In genomic region chr7:47807126-47807525, GRCh38 we compare ENCODE assay signal across 13 cellular contexts.
A peak's percentile ranks its signal among the peaks of the same experiment; 100 is the strongest.
DNase-seq lines count a peak whose midpoint lies in the region; ATAC-seq and TF ChIP-seq lines count a peak whose summit lies in the region.
"Had no signal": no experiment of that assay in that cellular context is flagged by ENCODE, and none has a peak within 500 bp of the region (broad histone marks: within the 10 kb centered on the region; RNA-seq: fewer than 3 reads in every experiment).

No MANE protein-coding gene starts in this region.

- H3K4me3 Mint-ChIP-seq in progenitor cell of endocrine pancreas (ENCODE audit: low read depth), result no peak overlapping the region
- H3K4me3 Mint-ChIP-seq: activated T-cell treated with anti-CD3 and anti-CD28 coated beads, Interleukin-2, amount 50 U/mL, for 72 hours had no signal

- H3K27me3 ChIP-seq in testis (no peaks in the 10 kb centered on the region), PC-3 (ENCODE audit: low read length) (no peaks in the 10 kb centered on the region)
- H3K27me3 ChIP-seq: colonic mucosa, stomach had no signal

- DNase-seq in Kasumi-1 (lab: John Stamatoyannopoulos, UW) (peak; percentile 54 to 57), dermis blood vessel endothelial cell (peak; percentile 57), lung microvascular endothelial cell (ENCODE audit: low read depth in 2 of 2) (peak; percentile 24 to 57), testis (no peak), progenitor cell of endocrine pancreas (ENCODE audit: low spot score, unreplicated experiment) (no peak), PC-3 (no peak)
- DNase-seq: activated CD4-positive, alpha-beta T cell treated with anti-CD3 and anti-CD28 coated beads, Interleukin-2, amount 50 U/mL, for 48 hours; activated T-cell treated with anti-CD3 and anti-CD28 coated beads, Interleukin-2, amount 50 U/mL, for 72 hours; colonic mucosa; NCI-H2081; NCI-H82; stomach had no signal

- TF ChIP-seq POLR2A in testis (IDR thresholded peaks at IDR 0.05), result no peak

- ATAC-seq in GM18868 (IDR thresholded peaks at IDR 0.05; ENCODE audit: unreplicated experiment) (no peak), PC-3 (no peak)
- ATAC-seq: activated T-cell treated with anti-CD3 and anti-CD28 coated beads, Interleukin-2, amount 50 U/mL, for 72 hours had no signal

- BruUV-seq in PC-3 (replicated peaks; lab: Mats Ljungman, UMichigan), result no TSS peak

- CTCF ChIA-PET in PC-3 (lab: Charles Lee), result no interaction called here

- no peaks in the 10 kb centered on the region for H3K79me2 ChIP-seq in PC-3 (ENCODE audit: low read length)

- H3K4me3 ChIP-seq in testis, result no peak overlapping the region
- H3K4me3 ChIP-seq in PC-3 (ENCODE audit: low read length), result no peak overlapping the region
- H3K4me3 ChIP-seq: colonic mucosa, stomach had no signal

- peaks cover 17% of the 10 kb centered on the region for H3K4me1 ChIP-seq in testis
- H3K4me1 ChIP-seq in PC-3 (ENCODE audit: insufficient read depth, low read length), result peaks cover 17% of the 10 kb centered on the region
- H3K4me1 ChIP-seq: colonic mucosa had no signal

- no peak overlapping the region for H3K4me2 ChIP-seq in PC-3 (ENCODE audit: low read length)

- intact Hi-C loops in testis (cut with DNase I; ENCODE audit: low total_unique reads) (no loop called here), PC-3 (cut with micrococcal nuclease) (no loop called here)

- H3K9ac ChIP-seq in PC-3 (ENCODE audit: low read length), result no peak overlapping the region

- no peak overlapping the region for H3K27ac Mint-ChIP-seq in progenitor cell of endocrine pancreas
- H3K27ac Mint-ChIP-seq: activated T-cell treated with anti-CD3 and anti-CD28 coated beads, Interleukin-2, amount 50 U/mL, for 72 hours had no signal

- H3K9me3 ChIP-seq in testis (no peaks in the 10 kb centered on the region), PC-3 (ENCODE audit: low read length) (no peaks in the 10 kb centered on the region)
- H3K9me3 ChIP-seq: colonic mucosa, stomach had no signal

- H3K9me2 ChIP-seq in PC-3 (replicated peaks; ENCODE audit: low read length), result no peaks in the 10 kb centered on the region

- POLR2A ChIA-PET in PC-3 (lab: Charles Lee; ENCODE audit: unreplicated experiment), result no interaction called here

- no peaks in the 10 kb centered on the region for H3F3A ChIP-seq in PC-3 (ENCODE audit: low read length, unreplicated experiment)

- WGBS in testis, 2 donors, result 35 to 42% methylated on average over 3 of the region's 3 CpGs

- no peaks in the 10 kb centered on the region for H3K36me3 Mint-ChIP-seq in progenitor cell of endocrine pancreas (ENCODE audit: insufficient read depth)

- H4K20me1 ChIP-seq in PC-3 (ENCODE audit: low read length), result no peaks in the 10 kb centered on the region

- H3K36me3 ChIP-seq in testis (ENCODE audit: low read depth, missing control alignments) (no peaks in the 10 kb centered on the region), PC-3 (ENCODE audit: low read depth, low read length) (no peaks in the 10 kb centered on the region)
- H3K36me3 ChIP-seq: colonic mucosa, stomach had no signal

- no peaks in the 10 kb centered on the region for H3K9me3 Mint-ChIP-seq in progenitor cell of endocrine pancreas (ENCODE audit: low read depth)
- H3K9me3 Mint-ChIP-seq: activated T-cell treated with anti-CD3 and anti-CD28 coated beads, Interleukin-2, amount 50 U/mL, for 72 hours had no signal

- TF ChIP-seq CTCF in testis (IDR thresholded peaks at IDR 0.05), result no peak
- TF ChIP-seq CTCF in progenitor cell of endocrine pancreas (IDR thresholded peaks at IDR 0.05; ENCODE audit: unreplicated experiment), result no peak
- TF ChIP-seq CTCF in PC-3 (conservative IDR thresholded peaks at IDR 0.05; ENCODE audit: low read depth, low read length), result no peak

- H3K27me3 Mint-ChIP-seq in progenitor cell of endocrine pancreas, result no peaks in the 10 kb centered on the region

- H2AFZ ChIP-seq in PC-3 (ENCODE audit: low read length), result no peak overlapping the region

- H3K4me1 Mint-ChIP-seq in progenitor cell of endocrine pancreas (ENCODE audit: low read depth), result peaks cover 38% of the 10 kb centered on the region

- H3K27ac ChIP-seq in testis (peak overlapping the region; percentile 60 to 69), PC-3 (ENCODE audit: low read length) (no peak overlapping the region)
- H3K27ac ChIP-seq: colonic mucosa had no signal

Comparison
In these comparisons a context has a peak if more than half of its experiments do, and no peak if none do; other contexts are left out.
1. DNase-seq: peak in Kasumi-1 (2 of 2), dermis blood vessel endothelial cell (single experiment) and lung microvascular endothelial cell (2 of 2); none in testis (single experiment), progenitor cell of endocrine pancreas (single experiment) and PC-3 (single experiment).